1 cellular context compared by ENCODE assay signal in genomic region chr6:52389626-52390360, GRCh38.
TF ChIP-seq lines count a peak whose summit lies in the region.

No MANE protein-coding gene starts in this region.

TF ChIP-seq in SK-N-SH, 30 proteins besides CTCF, POLR2A, EP300 and RAD21 (continued from another document):
- peak; percentile 54; the same call in 1 of the 2 replicates for TF ChIP-seq RCOR1 (IDR thresholded peaks at IDR 0.05; ENCODE audit: low read length)
- TF ChIP-seq JUND (IDR thresholded peaks at IDR 0.05), result peak; percentile 22; the same call in 1 of the 2 replicates
- no peak for TF ChIP-seq RXRA (IDR thresholded peaks at IDR 0.05; ENCODE audit: borderline replicate concordance, low read depth)
- TF ChIP-seq EZH2phosphoT487 (IDR thresholded peaks at IDR 0.05; ENCODE audit: borderline replicate concordance, low read depth), result no peak
- peak; percentile 64 for TF ChIP-seq TCF12 (IDR thresholded peaks at IDR 0.05)
- peak; percentile 85 for TF ChIP-seq NFIC (IDR thresholded peaks at IDR 0.05; ENCODE audit: borderline replicate concordance)
- TF ChIP-seq TEAD4 (IDR thresholded peaks at IDR 0.05; ENCODE audit: borderline replicate concordance, insufficient read depth), result no peak; the same call in 1 of the 2 replicates
- TF ChIP-seq GATA2 (CRISPR knock-in tag; IDR thresholded peaks at IDR 0.05), result peak; percentile 43; the same call in 1 of the 2 replicates
